ENCODE assay signal across 11 cellular contexts in the genomic region with DNA sequence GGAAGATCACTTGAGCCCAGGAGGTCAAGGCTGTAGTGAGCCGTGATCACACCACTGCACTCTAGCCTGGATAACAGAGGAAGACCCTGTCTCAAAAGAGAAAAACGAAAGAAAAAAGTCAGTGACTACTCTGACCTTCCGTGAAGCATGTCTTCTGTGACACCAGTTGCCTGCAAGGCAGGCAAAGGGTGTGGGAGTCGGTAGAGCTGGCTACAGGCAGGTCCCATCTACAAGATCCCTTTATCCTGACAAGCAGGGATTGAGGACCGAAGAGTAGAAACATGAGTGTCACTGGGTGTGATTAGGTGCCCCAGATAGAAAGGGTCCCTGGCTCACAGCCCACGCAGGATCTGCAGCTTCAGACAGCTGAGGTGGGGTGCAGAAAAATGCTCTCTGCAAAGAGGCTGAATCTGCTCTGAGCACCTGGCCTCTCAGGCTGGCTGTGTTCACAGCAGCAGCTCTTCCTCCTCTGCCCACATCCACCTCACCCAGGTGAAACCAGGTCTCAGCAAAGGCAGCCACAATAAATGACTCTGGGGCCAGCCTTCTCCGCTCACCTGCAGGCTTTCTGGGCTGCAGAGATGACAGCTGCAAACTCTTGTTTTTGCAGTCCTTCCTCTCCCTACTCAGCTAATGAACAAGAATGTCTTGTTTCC.
A peak's percentile ranks its signal among the peaks of the same experiment; 100 is the strongest.
DNase-seq lines count a peak whose midpoint lies in the region; ATAC-seq and TF ChIP-seq lines count a peak whose summit lies in the region.
"Had no signal": no experiment of that assay in that cellular context is flagged by ENCODE, and none has a peak within 500 bp of the region (broad histone marks: within the 10 kb centered on the region; RNA-seq: fewer than 3 reads in every experiment).

No MANE protein-coding gene starts in this region.

- no peak for TF ChIP-seq POLR2A in GM18505 (IDR thresholded peaks at IDR 0.05; ENCODE audit: borderline replicate concordance, extremely low read depth, insufficient read depth, insufficient read length)

- DNase-seq in NCI-H2081 (lab: John Stamatoyannopoulos, UW): peak; percentile 17 to 33
- no peak for DNase-seq in NCI-H2081 treated with DMSO at 0.1 percent for 48 hours (lab: John Stamatoyannopoulos, UW)
- DNase-seq in activated effector memory CD4-positive, alpha-beta T cell treated with anti-CD3 and anti-CD28 coated beads, Interleukin-2, amount 50 U/mL, for 16 hours: peak; percentile 72
- peak; percentile 15 for DNase-seq in stimulated activated CD4-positive, alpha-beta T cell treated with anti-CD3 and anti-CD28 coated beads, Interleukin-4, amount 100 ng/mL, for 24 hours
- no peak for DNase-seq in kidney tubule cell (ENCODE audit: low spot score)
- DNase-seq: caudate nucleus, KG1 had no signal

- peak overlapping the region; percentile 55 for H3K4me3 Mint-ChIP-seq in T-helper 1 cell treated with Interleukin-12 subunit alpha and Interleukin-12 subunit beta and Interleukin-4 antibody, amounts not matched to agents 30 μg/mL and 1 μg/mL, for 36 hours
- H3K4me3 Mint-ChIP-seq: memory B cell had no signal

- H3K27me3 Mint-ChIP-seq in T-helper 1 cell treated with Interleukin-12 subunit alpha and Interleukin-12 subunit beta and Interleukin-4 antibody, amounts not matched to agents 30 μg/mL and 1 μg/mL, for 36 hours (ENCODE audit: low read depth): no peaks in the 10 kb centered on the region

- H3K36me3 Mint-ChIP-seq in T-helper 1 cell treated with Interleukin-12 subunit alpha and Interleukin-12 subunit beta and Interleukin-4 antibody, amounts not matched to agents 30 μg/mL and 1 μg/mL, for 36 hours (ENCODE audit: low read depth): no peaks in the 10 kb centered on the region

- peak overlapping the region; percentile 47 for H3K27ac Mint-ChIP-seq in T-helper 1 cell treated with Interleukin-12 subunit alpha and Interleukin-12 subunit beta and Interleukin-4 antibody, amounts not matched to agents 30 μg/mL and 1 μg/mL, for 36 hours
- H3K27ac Mint-ChIP-seq: memory B cell had no signal

- no peak for ATAC-seq in GM18505 (IDR thresholded peaks at IDR 0.05; ENCODE audit: unreplicated experiment)
- no peak for ATAC-seq in GM21390 (IDR thresholded peaks at IDR 0.05; ENCODE audit: unreplicated experiment)

- H3K9me3 Mint-ChIP-seq in T-helper 1 cell treated with Interleukin-12 subunit alpha and Interleukin-12 subunit beta and Interleukin-4 antibody, amounts not matched to agents 30 μg/mL and 1 μg/mL, for 36 hours: peaks cover 3% of the 10 kb centered on the region

- peaks cover 18% of the 10 kb centered on the region for H3K4me1 Mint-ChIP-seq in T-helper 1 cell treated with Interleukin-12 subunit alpha and Interleukin-12 subunit beta and Interleukin-4 antibody, amounts not matched to agents 30 μg/mL and 1 μg/mL, for 36 hours (ENCODE audit: low read depth)

Comparison
In these comparisons a context has a peak if more than half of its experiments do, and no peak if none do; other contexts are left out.
1. DNase-seq: peak in NCI-H2081 (2 of 2), activated effector memory CD4-positive, alpha-beta T cell treated with anti-CD3 and anti-CD28 coated beads, Interleukin-2, amount 50 U/mL, for 16 hours (single experiment) and stimulated activated CD4-positive, alpha-beta T cell treated with anti-CD3 and anti-CD28 coated beads, Interleukin-4, amount 100 ng/mL, for 24 hours (single experiment); none in NCI-H2081 treated with DMSO at 0.1 percent for 48 hours (single experiment) and kidney tubule cell (single experiment).